ENCODE assay signal across 8 cellular contexts in the genomic region with DNA sequence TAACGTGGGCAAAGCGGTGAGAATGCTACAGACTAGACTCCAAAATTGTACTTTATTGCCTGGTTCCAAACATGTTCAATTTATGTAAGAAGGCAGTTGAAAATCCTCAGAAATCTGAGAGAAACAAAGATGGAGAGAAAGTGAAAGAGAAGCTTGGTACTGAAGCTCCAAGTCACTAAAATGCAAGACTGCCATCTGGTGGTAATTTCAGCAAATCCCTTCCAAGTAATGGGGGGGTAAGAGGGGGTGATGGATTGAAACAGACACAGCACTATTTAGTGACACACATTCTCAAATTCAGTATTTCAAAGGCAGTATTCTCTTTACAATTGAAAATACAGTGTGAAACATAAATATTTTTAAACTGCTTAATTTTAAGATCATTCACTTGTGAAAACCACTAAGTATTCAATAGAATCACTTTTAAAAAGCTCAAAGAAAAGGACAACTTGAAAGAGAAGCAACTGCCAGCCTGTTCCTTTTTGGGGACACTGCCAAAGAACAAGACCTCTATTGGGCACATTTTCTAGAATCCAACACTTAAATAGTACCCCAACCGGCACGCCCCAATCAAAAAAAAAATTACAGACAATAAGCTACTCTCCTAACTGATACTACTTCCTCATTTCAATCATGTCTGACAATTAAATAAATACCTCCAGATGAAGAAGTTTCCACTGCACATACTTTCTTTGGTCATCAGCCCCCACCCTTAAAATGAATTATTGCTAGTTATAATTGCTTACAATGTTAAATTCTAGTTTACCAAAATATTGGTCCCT.
DNase-seq lines count a peak whose midpoint lies in the region; ATAC-seq and TF ChIP-seq lines count a peak whose summit lies in the region.

No MANE protein-coding gene starts in this region.

- no peak overlapping the region for H3K9ac ChIP-seq in KMS-11

- WGBS in spleen, 5 donors = 53 to 62% (median 54%) methylated on average over 4 of the region's 4 CpGs

- H3K4me1 ChIP-seq in GM23338 (ENCODE audit: insufficient read depth) (no peaks in the 10 kb centered on the region), KMS-11 (ENCODE audit: low read depth, poor library complexity, severe bottlenecking) (no peaks in the 10 kb centered on the region), spleen (peaks cover 0 to 21% (median 13%) of the 10 kb centered on the region in 6 donors)

- intact Hi-C loops in spleen (cut with DNase I; ENCODE audit: low total_unique reads) = no loop called here

- H3K36me3 ChIP-seq in GM23338 (ENCODE audit: insufficient read depth) = no peaks in the 10 kb centered on the region
- H3K36me3 ChIP-seq in KMS-11 (ENCODE audit: insufficient read depth) = no peaks in the 10 kb centered on the region
- peaks cover 0 to 7% (median 0%) of the 10 kb centered on the region in 6 donors for H3K36me3 ChIP-seq in spleen

- H3K4me2 ChIP-seq in GM23338 (no peak overlapping the region), KMS-11 (peak overlapping the region; percentile 52)

- peak; percentile 90 for ATAC-seq in GM23338

- H3K27ac Mint-ChIP-seq in GM23338 = no peak overlapping the region
- peak overlapping the region; percentile 53 to 89 (median 76) for H3K27ac Mint-ChIP-seq in immature natural killer cell

- H3K27ac ChIP-seq in GM23338 (ENCODE audit: low read depth) (no peak overlapping the region), KMS-11 (no peak overlapping the region), spleen (peak overlapping the region in 3 of 8 donors; percentile 36 to 54 (median 41))

- no peaks in the 10 kb centered on the region for H3K27me3 ChIP-seq in GM23338 (ENCODE audit: insufficient read depth)
- no peaks in the 10 kb centered on the region for H3K27me3 ChIP-seq in KMS-11 (ENCODE audit: insufficient read depth, low read depth)
- H3K27me3 ChIP-seq in spleen (replicated peaks in 1 of 7) = no peaks in the 10 kb centered on the region

- no peaks in the 10 kb centered on the region for H3K9me2 ChIP-seq in GM23338 (ENCODE audit: insufficient read depth)

- no peaks in the 10 kb centered on the region for H3F3A ChIP-seq in GM23338 (replicated peaks; ENCODE audit: low read depth)

- H4K20me1 ChIP-seq in GM23338 (replicated peaks; ENCODE audit: insufficient read depth) = no peaks in the 10 kb centered on the region
- no peaks in the 10 kb centered on the region for H4K20me1 ChIP-seq in KMS-11 (ENCODE audit: insufficient read depth)

- DNase-seq in stimulated activated CD4-positive, alpha-beta T cell treated with anti-CD3 and anti-CD28 coated beads, Interleukin-15, amount 100 ng/mL, for 24 hours = peak; percentile 9
- no peak for DNase-seq in stimulated activated CD4-positive, alpha-beta T cell treated with anti-CD3 and anti-CD28 coated beads, Interleukin-4, amount 100 ng/mL, for 1 hour
- DNase-seq in GM23338 (ENCODE audit: low spot score) (peak; percentile 85), RKO (ENCODE audit: low spot score) (peak; percentile 89), T47D (ENCODE audit: low read depth in 1 of 2, low spot score in 1 of 2) (peak; percentile 36 to 77), immature natural killer cell (peak; percentile 61 to 73 (median 67)), spleen (no peak)

- H3K4me3 Mint-ChIP-seq in GM23338 = no peak overlapping the region
- H3K4me3 Mint-ChIP-seq in immature natural killer cell = peak overlapping the region in 3 of 5 donors; percentile 3 to 49 (median 22)

- TF ChIP-seq POLR2A in spleen (IDR thresholded peaks at IDR 0.05) = no peak

- H3K79me2 ChIP-seq in GM23338 (replicated peaks; ENCODE audit: insufficient read depth) = no peaks in the 10 kb centered on the region
- no peaks in the 10 kb centered on the region for H3K79me2 ChIP-seq in KMS-11 (ENCODE audit: insufficient read depth, low read depth)

- H3K9me3 Mint-ChIP-seq in GM23338 = no peaks in the 10 kb centered on the region
- no peaks in the 10 kb centered on the region for H3K9me3 Mint-ChIP-seq in immature natural killer cell

- H3K36me3 Mint-ChIP-seq in GM23338 (ENCODE audit: low read depth) (no peaks in the 10 kb centered on the region), immature natural killer cell (peaks cover 2 to 4% (median 3%) of the 10 kb centered on the region in 3 donors)

- no peaks in the 10 kb centered on the region; the same call in 2 of the 3 replicates for H3K4me1 Mint-ChIP-seq in GM23338
- H3K4me1 Mint-ChIP-seq in immature natural killer cell = peaks cover 14 to 38% of the 10 kb centered on the region in 2 donors

- TF ChIP-seq CTCF in GM23338 (conservative IDR thresholded peaks at IDR 0.05; ENCODE audit: low read depth in 2 of 2) = peak; percentile 89 to 98
- TF ChIP-seq CTCF in KMS-11 (conservative IDR thresholded peaks at IDR 0.05; ENCODE audit: low read depth, low read length) = peak; percentile 85
- TF ChIP-seq CTCF in spleen (IDR thresholded peaks at IDR 0.05 in 8 of 11, conservative IDR thresholded peaks at IDR 0.05 in 3 of 11) = peak; percentile 68 to 87 (median 84)

- H3K4me3 ChIP-seq in GM23338 (no peak overlapping the region), KMS-11 (IDR thresholded peaks at IDR 0.05; ENCODE audit: insufficient read depth, low read depth, low read length) (no peak overlapping the region), spleen (peak overlapping the region in 2 of 8 donors; percentile 15 to 49)

- H2AFZ ChIP-seq in GM23338 (no peak overlapping the region), KMS-11 (ENCODE audit: low read depth) (peak overlapping the region; percentile 14)

- no peaks in the 10 kb centered on the region for H3K27me3 Mint-ChIP-seq in GM23338 (ENCODE audit: insufficient read depth, low read depth, poor library complexity)
- no peaks in the 10 kb centered on the region for H3K27me3 Mint-ChIP-seq in immature natural killer cell (ENCODE audit: low read depth in 3 of 3)

- in situ Hi-C loops in T47D (cut with HindIII; ENCODE audit: low pct_unique_long_range_greater_than_20kb, low sequenced_read_pairs) = no loop called here

- no peaks in the 10 kb centered on the region for H3K9me3 ChIP-seq in spleen

TF ChIP-seq in GM23338, 12 proteins besides CTCF, POLR2A, EP300 and RAD21 (continues in another document):
- TF ChIP-seq STAT1 (IDR thresholded peaks at IDR 0.05; ENCODE audit: unreplicated experiment) = no peak
- TF ChIP-seq EZH2phosphoT487 (IDR thresholded peaks at IDR 0.05; ENCODE audit: unreplicated experiment) = no peak
- TF ChIP-seq, protein P1, sequence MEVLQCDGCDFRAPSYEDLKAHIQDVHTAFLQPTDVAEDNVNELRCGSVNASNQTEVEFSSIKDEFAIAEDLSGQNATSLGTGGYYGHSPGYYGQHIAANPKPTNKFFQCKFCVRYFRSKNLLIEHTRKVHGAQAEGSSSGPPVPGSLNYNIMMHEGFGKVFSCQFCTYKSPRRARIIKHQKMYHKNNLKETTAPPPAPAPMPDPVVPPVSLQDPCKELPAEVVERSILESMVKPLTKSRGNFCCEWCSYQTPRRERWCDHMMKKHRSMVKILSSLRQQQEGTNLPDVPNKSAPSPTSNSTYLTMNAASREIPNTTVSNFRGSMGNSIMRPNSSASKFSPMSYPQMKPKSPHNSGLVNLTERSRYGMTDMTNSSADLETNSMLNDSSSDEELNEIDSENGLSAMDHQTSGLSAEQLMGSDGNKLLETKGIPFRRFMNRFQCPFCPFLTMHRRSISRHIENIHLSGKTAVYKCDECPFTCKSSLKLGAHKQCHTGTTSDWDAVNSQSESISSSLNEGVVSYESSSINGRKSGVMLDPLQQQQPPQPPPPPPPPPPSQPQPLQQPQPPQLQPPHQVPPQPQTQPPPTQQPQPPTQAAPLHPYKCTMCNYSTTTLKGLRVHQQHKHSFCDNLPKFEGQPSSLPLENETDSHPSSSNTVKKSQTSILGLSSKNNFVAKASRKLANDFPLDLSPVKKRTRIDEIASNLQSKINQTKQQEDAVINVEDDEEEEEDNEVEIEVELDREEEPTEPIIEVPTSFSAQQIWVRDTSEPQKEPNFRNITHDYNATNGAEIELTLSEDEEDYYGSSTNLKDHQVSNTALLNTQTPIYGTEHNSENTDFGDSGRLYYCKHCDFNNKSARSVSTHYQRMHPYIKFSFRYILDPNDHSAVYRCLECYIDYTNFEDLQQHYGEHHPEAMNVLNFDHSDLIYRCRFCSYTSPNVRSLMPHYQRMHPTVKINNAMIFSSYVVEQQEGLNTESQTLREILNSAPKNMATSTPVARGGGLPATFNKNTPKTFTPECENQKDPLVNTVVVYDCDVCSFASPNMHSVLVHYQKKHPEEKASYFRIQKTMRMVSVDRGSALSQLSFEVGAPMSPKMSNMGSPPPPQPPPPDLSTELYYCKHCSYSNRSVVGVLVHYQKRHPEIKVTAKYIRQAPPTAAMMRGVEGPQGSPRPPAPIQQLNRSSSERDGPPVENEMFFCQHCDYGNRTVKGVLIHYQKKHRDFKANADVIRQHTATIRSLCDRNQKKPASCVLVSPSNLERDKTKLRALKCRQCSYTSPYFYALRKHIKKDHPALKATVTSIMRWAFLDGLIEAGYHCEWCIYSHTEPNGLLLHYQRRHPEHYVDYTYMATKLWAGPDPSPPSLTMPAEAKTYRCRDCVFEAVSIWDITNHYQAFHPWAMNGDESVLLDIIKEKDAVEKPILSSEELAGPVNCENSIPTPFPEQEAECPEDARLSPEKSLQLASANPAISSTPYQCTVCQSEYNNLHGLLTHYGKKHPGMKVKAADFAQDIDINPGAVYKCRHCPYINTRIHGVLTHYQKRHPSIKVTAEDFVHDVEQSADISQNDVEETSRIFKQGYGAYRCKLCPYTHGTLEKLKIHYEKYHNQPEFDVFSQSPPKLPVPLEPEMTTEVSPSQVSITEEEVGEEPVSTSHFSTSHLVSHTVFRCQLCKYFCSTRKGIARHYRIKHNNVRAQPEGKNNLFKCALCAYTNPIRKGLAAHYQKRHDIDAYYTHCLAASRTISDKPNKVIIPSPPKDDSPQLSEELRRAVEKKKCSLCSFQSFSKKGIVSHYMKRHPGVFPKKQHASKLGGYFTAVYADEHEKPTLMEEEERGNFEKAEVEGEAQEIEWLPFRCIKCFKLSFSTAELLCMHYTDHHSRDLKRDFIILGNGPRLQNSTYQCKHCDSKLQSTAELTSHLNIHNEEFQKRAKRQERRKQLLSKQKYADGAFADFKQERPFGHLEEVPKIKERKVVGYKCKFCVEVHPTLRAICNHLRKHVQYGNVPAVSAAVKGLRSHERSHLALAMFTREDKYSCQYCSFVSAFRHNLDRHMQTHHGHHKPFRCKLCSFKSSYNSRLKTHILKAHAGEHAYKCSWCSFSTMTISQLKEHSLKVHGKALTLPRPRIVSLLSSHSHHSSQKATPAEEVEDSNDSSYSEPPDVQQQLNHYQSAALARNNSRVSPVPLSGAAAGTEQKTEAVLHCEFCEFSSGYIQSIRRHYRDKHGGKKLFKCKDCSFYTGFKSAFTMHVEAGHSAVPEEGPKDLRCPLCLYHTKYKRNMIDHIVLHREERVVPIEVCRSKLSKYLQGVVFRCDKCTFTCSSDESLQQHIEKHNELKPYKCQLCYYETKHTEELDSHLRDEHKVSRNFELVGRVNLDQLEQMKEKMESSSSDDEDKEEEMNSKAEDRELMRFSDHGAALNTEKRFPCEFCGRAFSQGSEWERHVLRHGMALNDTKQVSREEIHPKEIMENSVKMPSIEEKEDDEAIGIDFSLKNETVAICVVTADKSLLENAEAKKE (CRISPR knock-in tag; IDR thresholded peaks at IDR 0.05) = no peak
- TF ChIP-seq JUNB (IDR thresholded peaks at IDR 0.05; ENCODE audit: unreplicated experiment) = no peak

Comparison
In these comparisons a context has a peak if more than half of its experiments do, and no peak if none do; other contexts are left out.
1. DNase-seq: peak in stimulated activated CD4-positive, alpha-beta T cell treated with anti-CD3 and anti-CD28 coated beads, Interleukin-15, amount 100 ng/mL, for 24 hours (single experiment), GM23338 (single experiment), RKO (single experiment), T47D (2 of 2) and immature natural killer cell (3 of 3); none in stimulated activated CD4-positive, alpha-beta T cell treated with anti-CD3 and anti-CD28 coated beads, Interleukin-4, amount 100 ng/mL, for 1 hour (single experiment) and spleen (single experiment).
2. Peak in every context shown above with its lines, with median percentiles within 50 percentile points of each other: CTCF ChIP-seq.